31 cellular contexts compared by ENCODE assay signal in the genomic region with DNA sequence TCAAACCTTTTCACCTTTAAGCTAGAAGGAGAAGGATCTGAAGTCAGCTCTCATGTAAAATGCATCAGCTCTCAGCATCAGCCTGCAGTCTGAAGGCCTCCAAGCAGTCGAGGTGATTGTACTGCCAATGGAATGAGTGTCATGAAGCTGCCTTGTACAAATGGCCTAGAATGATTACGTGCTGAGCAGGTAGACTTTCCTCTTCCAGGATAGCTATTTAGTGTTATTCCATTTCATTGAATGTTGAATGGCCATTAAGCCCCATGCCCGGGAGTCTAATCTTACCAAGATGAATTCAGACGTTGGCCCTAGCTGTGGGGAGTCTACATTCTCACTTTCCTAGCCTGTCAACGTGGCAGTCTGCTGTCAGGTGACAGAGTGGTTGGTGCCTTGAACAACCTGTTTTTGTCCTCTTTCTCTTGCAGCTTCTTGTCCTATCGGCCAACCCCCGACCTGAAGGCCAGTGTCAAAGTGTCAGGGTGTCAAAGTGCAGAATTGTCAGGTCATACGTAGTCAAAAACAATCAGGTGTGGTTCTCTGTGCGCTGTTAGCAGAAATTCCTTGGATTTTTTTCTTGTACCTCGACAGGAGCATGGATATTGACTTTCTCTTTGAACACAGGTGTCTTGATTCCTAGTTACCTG.
"Had no signal": no experiment of that assay in that cellular context is flagged by ENCODE, and none has a peak within 500 bp of the region (broad histone marks: within the 10 kb centered on the region; RNA-seq: fewer than 3 reads in every experiment).

No MANE protein-coding gene starts in this region.

- H3K4me1 ChIP-seq: ascending aorta, body of pancreas, Peyer's patch, SJCRH30 had no signal

- H3K9me3 Mint-ChIP-seq: activated naive CD4-positive, alpha-beta T cell treated with anti-CD3 and anti-CD28 coated beads, Interleukin-2, amount 50 U/mL, for 72 hours; activated naive CD8-positive, alpha-beta T cell treated with anti-CD3 and anti-CD28 coated beads, Interleukin-2, amount 50 U/mL, for 24 hours; activated T-cell treated with anti-CD3 and anti-CD28 coated beads, Interleukin-2, amount 50 U/mL, for 4 hours; central memory CD8-positive, alpha-beta T cell had no signal

- H3K27ac ChIP-seq: ascending aorta, body of pancreas, Peyer's patch, RWPE1, SJCRH30, WERI-Rb-1 had no signal

- H3K4me3 ChIP-seq: ascending aorta, body of pancreas, Peyer's patch, SJCRH30 had no signal

- DNase-seq: activated CD4-positive, alpha-beta T cell treated with anti-CD3 and anti-CD28 coated beads for 4 hours; activated CD4-positive, alpha-beta T cell treated with anti-CD3 and anti-CD28 coated beads, Interleukin-2, amount 50 U/mL, for 4 hours; activated CD8-positive, alpha-beta memory T cell treated with anti-CD3 and anti-CD28 coated beads for 24 hours; activated effector memory CD4-positive, alpha-beta T cell treated with anti-CD3 and anti-CD28 coated beads, Interleukin-2, amount 50 U/mL, for 16 hours; activated naive CD4-positive, alpha-beta T cell treated with Interleukin-2 at 50 U/mL for 16 hours; activated naive CD8-positive, alpha-beta T cell treated with anti-CD3 and anti-CD28 coated beads, Interleukin-2, amount 50 U/mL, for 24 hours; activated T-cell treated with anti-CD3 and anti-CD28 coated beads, Interleukin-2, amount 50 U/mL, for 4 hours; amniotic stem cell; body of pancreas; KG1; NCI-H1048; NCI-H146; NCI-H187 treated with DMSO at 0.1 percent for 48 hours; NCI-H2081 treated with DMSO at 0.1 percent for 48 hours; NCI-H2171 treated with DMSO at 0.1 percent for 48 hours; NCI-H345; NCI-H510A; NCI-H526 treated with DMSO at 0.1 percent for 48 hours; NCI-H82; NK-92 treated with Interleukin-12 subunit alpha and Interleukin-12 subunit beta, amount 100 ng/mL, for 24 hours; Peyer's patch; Right ventricle myocardium superior; SJCRH30; SK-N-SH; T-helper 1 cell; WERI-Rb-1 had no signal

- H3K4me1 Mint-ChIP-seq: activated naive CD8-positive, alpha-beta T cell treated with anti-CD3 and anti-CD28 coated beads, Interleukin-2, amount 50 U/mL, for 24 hours had no signal

- H3K36me3 Mint-ChIP-seq: activated naive CD4-positive, alpha-beta T cell treated with anti-CD3 and anti-CD28 coated beads, Interleukin-2, amount 50 U/mL, for 72 hours had no signal

- H3K36me3 ChIP-seq: Peyer's patch, SJCRH30, WERI-Rb-1 had no signal

- H3K27me3 ChIP-seq: ascending aorta, body of pancreas, Peyer's patch, SJCRH30 had no signal

- H3K27me3 Mint-ChIP-seq: activated naive CD8-positive, alpha-beta T cell treated with anti-CD3 and anti-CD28 coated beads, Interleukin-2, amount 50 U/mL, for 24 hours; central memory CD8-positive, alpha-beta T cell had no signal

- ATAC-seq: activated CD4-positive, CD25-positive, alpha-beta regulatory T cell treated with anti-CD3 and anti-CD28 coated beads, Interleukin-2, amount 50 U/mL, for 24 hours; activated naive CD4-positive, alpha-beta T cell treated with anti-CD3 and anti-CD28 coated beads, Interleukin-2, amount 50 U/mL, for 72 hours; activated naive CD8-positive, alpha-beta T cell treated with anti-CD3 and anti-CD28 coated beads, Interleukin-2, amount 50 U/mL, for 24 hours; activated T-cell treated with anti-CD3 and anti-CD28 coated beads, Interleukin-2, amount 50 U/mL, for 4 hours; body of pancreas had no signal

- H3K9me3 ChIP-seq: ascending aorta, body of pancreas, Peyer's patch, SJCRH30, SK-N-SH had no signal

- H3K4me3 Mint-ChIP-seq: activated naive CD8-positive, alpha-beta T cell treated with anti-CD3 and anti-CD28 coated beads, Interleukin-2, amount 50 U/mL, for 24 hours; activated T-cell treated with anti-CD3 and anti-CD28 coated beads, Interleukin-2, amount 50 U/mL, for 4 hours; central memory CD8-positive, alpha-beta T cell had no signal

- H3K27ac Mint-ChIP-seq: activated naive CD8-positive, alpha-beta T cell treated with anti-CD3 and anti-CD28 coated beads, Interleukin-2, amount 50 U/mL, for 24 hours had no signal
